Comparison of ENCODE assay signal across 9 cellular contexts in genomic region chr2:55843096-55843991, GRCh38.
DNase-seq lines count a peak whose midpoint lies in the region; ATAC-seq and TF ChIP-seq lines count a peak whose summit lies in the region.
"Had no signal": no experiment of that assay in that cellular context is flagged by ENCODE, and none has a peak within 500 bp of the region (broad histone marks: within the 10 kb centered on the region; RNA-seq: fewer than 3 reads in every experiment).

No MANE protein-coding gene starts in this region.

- in situ Hi-C loops in Caki2 (cut with HindIII; ENCODE audit: low pct_unique_long_range_greater_than_20kb, low sequenced_read_pairs) (no loop called here), mammary epithelial cell (cut with MboI; ENCODE audit: low sequenced_read_pairs in 2 of 2) (no loop called here)

- no peak overlapping the region for H3K4me2 ChIP-seq in mammary epithelial cell (ENCODE audit: insufficient read depth, low read depth, low read length)

- no peaks in the 10 kb centered on the region for H3K27me3 ChIP-seq in mammary epithelial cell (ENCODE audit: insufficient read depth, low read length)

- ATAC-seq in mucosa of descending colon (peak; percentile 95), GM18861 (IDR thresholded peaks at IDR 0.05; ENCODE audit: unreplicated experiment) (no peak), GM21619 (IDR thresholded peaks at IDR 0.05; ENCODE audit: unreplicated experiment) (no peak)
- ATAC-seq in stimulated activated naive CD8-positive, alpha-beta T cell treated with anti-CD3 and anti-CD28 coated beads, Interleukin-15, Interleukin-2, amounts not matched to agents 100 U/mL and 50 U/mL, for 24 hours, result no peak
- ATAC-seq: stimulated activated naive B cell treated with anti-CD40 and anti-IgM and Interleukin-4, amounts not matched to agents 10 μg/mL and 1 μg/mL and 100 μg/mL, for 72 hours had no signal

- H3K27ac ChIP-seq in mammary epithelial cell (ENCODE audit: insufficient read depth, low read depth, low read length), result no peak overlapping the region

- BruUV-seq in mammary epithelial cell (replicated peaks; lab: Mats Ljungman, UMichigan), result TSS peak; percentile 32

- no peak overlapping the region for H3K9ac ChIP-seq in mammary epithelial cell (ENCODE audit: insufficient read depth, low read length)

- H3K4me3 ChIP-seq in mammary epithelial cell (replicated peaks in 1 of 3; ENCODE audit: insufficient read depth in 1 of 3, low read depth in 2 of 3, low read length in 3 of 3) (no peak overlapping the region), mucosa of descending colon (no peak overlapping the region)

- 84% methylated on average over 6 of the region's 6 CpGs for WGBS in mammary epithelial cell (ENCODE audit: low coverage, missing lambda C conversion rate)

- H2AFZ ChIP-seq in mammary epithelial cell (ENCODE audit: low read depth, low read length), result peak overlapping the region; percentile 41

- dilution Hi-C loops in mammary epithelial cell (cut with HindIII; ENCODE audit: low sequenced_read_pairs), result no loop called here

- H3K9me3 ChIP-seq in mammary epithelial cell (replicated peaks; ENCODE audit: insufficient read depth, low read length) (no peaks in the 10 kb centered on the region), mucosa of descending colon (no peaks in the 10 kb centered on the region)

- H4K20me1 ChIP-seq in mammary epithelial cell (ENCODE audit: insufficient read depth, low read length), result no peaks in the 10 kb centered on the region

- DNase-seq in Caki2 (ENCODE audit: low read depth), result peak; percentile 59
- DNase-seq in NCI-H1417 (lab: John Stamatoyannopoulos, UW), result peak; percentile 48 to 82 (median 71)
- peak; percentile 92 for DNase-seq in mammary epithelial cell
- peak in 2 of 3 donors; percentile 34 to 70 for DNase-seq in mucosa of descending colon
- no peak for DNase-seq in amygdala (lab: John Stamatoyannopoulos, UW)
- DNase-seq in stimulated activated naive CD8-positive, alpha-beta T cell treated with anti-CD3 and anti-CD28 coated beads, Interleukin-15, Interleukin-2, amounts not matched to agents 100 U/mL and 50 U/mL, for 24 hours, result no peak
- DNase-seq: stimulated activated naive B cell treated with anti-CD40 and anti-IgM and Interleukin-4, amounts not matched to agents 10 μg/mL and 1 μg/mL and 100 μg/mL, for 72 hours had no signal

- CTCF ChIA-PET in mammary epithelial cell (lab: Charles Lee; ENCODE audit: low non-redundant PET), result interaction anchor here (0.7 kb wide), 1 partner anchor 1916 kb away, joined by 6 read pairs; no protein-coding TSS in a partner anchor

- TF ChIP-seq CTCF in mammary epithelial cell (conservative IDR thresholded peaks at IDR 0.05 in 1 of 2, IDR thresholded peaks at IDR 0.05 in 1 of 2; ENCODE audit: extremely low read depth in 1 of 2, insufficient read depth in 1 of 2, low read depth in 1 of 2, low read length in 2 of 2), result no peak
- TF ChIP-seq CTCF in mucosa of descending colon (IDR thresholded peaks at IDR 0.05), result no peak

- no peaks in the 10 kb centered on the region for H3K36me3 ChIP-seq in mammary epithelial cell (ENCODE audit: insufficient read depth, low read length)
- no peaks in the 10 kb centered on the region for H3K36me3 ChIP-seq in mucosa of descending colon (ENCODE audit: low read depth)

- no peaks in the 10 kb centered on the region for H3K79me2 ChIP-seq in mammary epithelial cell (ENCODE audit: insufficient read depth, low read length)

- H3K4me1 ChIP-seq in mammary epithelial cell (ENCODE audit: insufficient read depth, low read length) (peaks cover 28% of the 10 kb centered on the region), mucosa of descending colon (ENCODE audit: low read depth) (peaks cover 15% of the 10 kb centered on the region)

- intact Hi-C loops in mammary epithelial cell (cut with micrococcal nuclease), result loop anchor here (2.0 kb wide), 1 partner anchor 13 kb away; no protein-coding TSS in a partner anchor
- intact Hi-C loops in mucosa of descending colon (cut with DNase I, micrococcal nuclease), result no loop called here

Comparison
In these comparisons a context has a peak if more than half of its experiments do, and no peak if none do; other contexts are left out.
1. DNase-seq: peak in Caki2 (single experiment), NCI-H1417 (3 of 3), mammary epithelial cell (single experiment) and mucosa of descending colon (2 of 3); none in amygdala (0 of 56) and stimulated activated naive CD8-positive, alpha-beta T cell treated with anti-CD3 and anti-CD28 coated beads, Interleukin-15, Interleukin-2, amounts not matched to agents 100 U/mL and 50 U/mL, for 24 hours (single experiment).